In genomic region chr12:12505544-12506501, GRCh38 we compare ENCODE assay signal across 8 cellular contexts. TPM values are rescaled to one million over a fixed set of nuclear protein-coding genes. Genes with fewer than 3 reads are reported as not detected.
DNase-seq lines count a peak whose midpoint lies in the region; ATAC-seq, FAIRE-seq and TF ChIP-seq lines count a peak whose summit lies in the region.

No MANE protein-coding gene starts in this region.

- H3K27ac Mint-ChIP-seq in Caco-2 (ENCODE audit: unreplicated experiment), result peak overlapping the region; percentile 19

- TF ChIP-seq POLR2A in K562 (conservative IDR thresholded peaks at IDR 0.05), result no peak

- peaks cover 40% of the 10 kb centered on the region for H3K36me3 Mint-ChIP-seq in Caco-2 (ENCODE audit: insufficient read depth, unreplicated experiment)

- 0 out of 3 replicates have a peak overlapping the region, but pooled peaks have one; percentile 9 for H3K27ac ChIP-seq in K562 (ENCODE audit: extremely low read depth, low read depth, low read length)
- H3K27ac ChIP-seq in tibial artery, result peak overlapping the region; percentile 61 to 68

- DNase-seq in Caco-2 (peak in 1 of 2 experiments; percentile 36), K562 (ENCODE audit: extremely low read depth in 1 of 4, low spot score in 3 of 4) (peak; percentile 21 to 35 (median 27)), left kidney (ENCODE audit: low read depth, low spot score) (peak; percentile 66), tibial artery (no peak), HK-2 (ENCODE audit: unreplicated experiment) (no peak), NCI-H1417 (lab: John Stamatoyannopoulos, UW) (no peak)

- peaks cover 40% of the 10 kb centered on the region for H3K4me1 Mint-ChIP-seq in Caco-2 (ENCODE audit: low read depth, unreplicated experiment)

- in situ Hi-C loops in K562 (cut with MboI), result no loop called here

- no TSS peak for BruUV-seq in Caco-2 (replicated peaks; lab: Mats Ljungman, UMichigan)
- no TSS peak for BruUV-seq in K562 (replicated peaks; lab: Mats Ljungman, UMichigan)

- H3K9me3 ChIP-seq in Caco-2 (0 out of 2 replicates have a peak, but pooled peaks cover 4% of the 10 kb centered on the region), K562 (replicated peaks; ENCODE audit: control insufficient read depth, insufficient read depth, low read depth, low read length) (no peaks in the 10 kb centered on the region), tibial artery (no peaks in the 10 kb centered on the region)

- peaks cover 19% of the 10 kb centered on the region for H3K79me2 ChIP-seq in K562 (ENCODE audit: control insufficient read depth, insufficient read depth, low read length)

- TF ChIP-seq CTCF in Caco-2 (IDR thresholded peaks at IDR 0.05; ENCODE audit: insufficient read depth in 1 of 2, low read depth in 1 of 2, low read length in 1 of 2, severe bottlenecking in 1 of 2, unreplicated experiment in 1 of 2), result no peak
- TF ChIP-seq CTCF in K562 (IDR thresholded peaks at IDR 0.05 in 2 of 3, conservative IDR thresholded peaks at IDR 0.05 in 1 of 3; ENCODE audit: insufficient read depth in 2 of 3, low read depth in 1 of 3, low read length in 3 of 3), result no peak
- TF ChIP-seq CTCF in tibial artery (IDR thresholded peaks at IDR 0.05), result no peak

- H3K4me1 ChIP-seq in Caco-2 (peaks cover 37% of the 10 kb centered on the region), K562 (replicated peaks in 1 of 2; ENCODE audit: control insufficient read depth in 2 of 2, insufficient read depth in 2 of 2, low read length in 2 of 2) (peaks cover 3 to 18% of the 10 kb centered on the region in 2 experiments; a peak in 3 of 5 replicates), tibial artery (peaks cover 0 to 49% (median 20%) of the 10 kb centered on the region in 4 donors)

- H2AFZ ChIP-seq in K562 (ENCODE audit: low read depth, low read length), result peak overlapping the region; percentile 54

- H3K27me3 ChIP-seq in Caco-2 (replicated peaks; ENCODE audit: control insufficient read depth, insufficient read depth, low read length) (no peaks in the 10 kb centered on the region), K562 (ENCODE audit: control insufficient read depth in 2 of 2, insufficient read depth in 2 of 2, low read length in 2 of 2) (no peaks in the 10 kb centered on the region), tibial artery (no peaks in the 10 kb centered on the region)

- CTCF ChIA-PET in Caco-2 (lab: Charles Lee), result interaction anchor here (0.6 kb wide), 2 partner anchors 116 kb away, joined by 4 read pairs; no protein-coding TSS in a partner anchor
- CTCF ChIA-PET in K562 (lab: Yijun Ruan, JAX; ENCODE audit: low intra/inter-chr PET ratio), result no interaction called here

- no peaks in the 10 kb centered on the region for H3K9me3 Mint-ChIP-seq in Caco-2 (ENCODE audit: unreplicated experiment)

- FAIRE-seq in K562 (lab: Jason Lieb, UNC), result peak; percentile 79

- no peak for TF ChIP-seq RAD21 in K562 (CRISPR knock-in tag; conservative IDR thresholded peaks at IDR 0.05 in 1 of 2, IDR thresholded peaks at IDR 0.05 in 1 of 2)

- 0 out of 4 replicates have a peak overlapping the region, but pooled peaks of 1 of the 2 experiments have one; percentile 19 for H3K9ac ChIP-seq in K562 (ENCODE audit: insufficient read depth in 1 of 2, low read depth in 2 of 2, low read length in 2 of 2)

- POLR2A ChIA-PET in Caco-2 (lab: Charles Lee) (interaction anchor here (0.5 to 0.6 kb wide), 2 partner anchors 14 to 17 kb away, joined by 3 to 4 read pairs; no protein-coding TSS in a partner anchor), K562 (lab: Yijun Ruan, JAX) (interaction anchor here (0.5 to 1.3 kb wide), 6 partner anchors 13 to 220 kb away, joined by 3 to 7 read pairs (median 3); no protein-coding TSS in a partner anchor)

- peak overlapping the region; percentile 62 for H3K4me2 ChIP-seq in K562 (ENCODE audit: insufficient read depth, low read length)

- TF ChIP-seq EP300 in K562 (IDR thresholded peaks at IDR 0.05; ENCODE audit: low read length), result 0 out of 2 replicates have a peak, but pooled peaks have one; percentile 7

- no peaks in the 10 kb centered on the region for H3K27me3 Mint-ChIP-seq in Caco-2 (ENCODE audit: insufficient read depth, unreplicated experiment)

- H3K36me3 ChIP-seq in Caco-2 (ENCODE audit: control insufficient read depth, insufficient read depth, low read length) (no peaks in the 10 kb centered on the region; the same call in 1 of the 2 replicates), K562 (ENCODE audit: control insufficient read depth, insufficient read depth, low read length) (no peaks in the 10 kb centered on the region), tibial artery (no peaks in the 10 kb centered on the region)

- intact Hi-C loops in Caco-2 (cut with micrococcal nuclease; ENCODE audit: unreplicated experiment) (loop anchor here (1.0 to 10.0 kb wide), 3 partner anchors 56 to 149 kb away; partner anchors contain the start of gene DUSP16), K562 (cut with micrococcal nuclease) (no loop called here), tibial artery (cut with DNase I; ENCODE audit: low total_unique reads) (no loop called here)

- peaks cover 4% of the 10 kb centered on the region for H4K20me1 ChIP-seq in K562 (replicated peaks; ENCODE audit: control insufficient read depth, insufficient read depth, low read length)

- 15% methylated on average over 11 of the region's 11 CpGs for WGBS in K562 (ENCODE audit: insufficient coverage, low coverage, missing lambda C conversion rate)

- no peak overlapping the region for H3K4me3 ChIP-seq in Caco-2 (ENCODE audit: low read depth, low read length)
- no peak overlapping the region for H3K4me3 ChIP-seq in K562
- peak overlapping the region; percentile 32 to 38 for H3K4me3 ChIP-seq in tibial artery

- peak overlapping the region; percentile 42 for H3K4me3 Mint-ChIP-seq in Caco-2 (ENCODE audit: unreplicated experiment)

- ATAC-seq in GM19372 (IDR thresholded peaks at IDR 0.05; ENCODE audit: low read depth, unreplicated experiment) (peak; percentile 80), HG03442 (IDR thresholded peaks at IDR 0.05; ENCODE audit: unreplicated experiment) (peak; percentile 55), K562 (peak; percentile 73)

- H3K9me1 ChIP-seq in K562 (ENCODE audit: control insufficient read depth, insufficient read depth, low read length), result no peaks in the 10 kb centered on the region

TF ChIP-seq in K562, 482 proteins besides CTCF, POLR2A, EP300 and RAD21 (continues in another document):
- no peak for TF ChIP-seq COPS2 (conservative IDR thresholded peaks at IDR 0.05)
- TF ChIP-seq ZBTB17 (CRISPR knock-in tag; IDR thresholded peaks at IDR 0.05), result no peak
- TF ChIP-seq BRD4 (IDR thresholded peaks at IDR 0.05), result no peak
- TF ChIP-seq KLF10 (CRISPR knock-in tag; IDR thresholded peaks at IDR 0.05), result no peak
- TF ChIP-seq ZNF23 (CRISPR knock-in tag; IDR thresholded peaks at IDR 0.05), result no peak
- TF ChIP-seq ID3 (CRISPR knock-in tag; IDR thresholded peaks at IDR 0.05), result no peak
- peak; percentile 46; the same call in 1 of the 2 replicates for TF ChIP-seq ID3 (tag; IDR thresholded peaks at IDR 0.05)
- TF ChIP-seq NFIX (CRISPR knock-in tag; IDR thresholded peaks at IDR 0.05; ENCODE audit: low read depth), result no peak
- TF ChIP-seq FOXJ3 (CRISPR knock-in tag; IDR thresholded peaks at IDR 0.05), result no peak
- no peak for TF ChIP-seq ZBTB33 (CRISPR knock-in tag; IDR thresholded peaks at IDR 0.05)
- peak; percentile 75 for TF ChIP-seq FOXJ2 (tag; IDR thresholded peaks at IDR 0.05)
- no peak for TF ChIP-seq ZNF57 (CRISPR knock-in tag; IDR thresholded peaks at IDR 0.05)
- TF ChIP-seq SMARCE1 (IDR thresholded peaks at IDR 0.05), result peak; percentile 31; the same call in 1 of the 2 replicates
- TF ChIP-seq PPARD (CRISPR knock-in tag; IDR thresholded peaks at IDR 0.05), result no peak
- no peak for TF ChIP-seq CCNT2 (IDR thresholded peaks at IDR 0.05; ENCODE audit: borderline replicate concordance, extremely low read depth, insufficient read length, low read depth, low read length)

RNA-seq across cellular contexts. Expression of gene DUSP16, which starts 56.8 kb away (rescaled TPM):
- total RNA-seq in Caco-2 (2022) (63.9 and 76.8 TPM in 2 replicates), K562 (2014; rRNA removed) (4.7 and 5.6 TPM in 2 replicates), K562 (2014; rRNA removed; fragmentation: Illumina TruSeq; extraction: Trizol) (5.7 and 7.1 TPM in 2 replicates), K562 (2015; rRNA removed; fragmentation: Illumina TruSeq; extraction: Trizol) (6.2 and 6.4 TPM in 2 replicates), K562 (2021) (9.2 and 10.1 TPM in 2 replicates)
- 11.4 and 26.0 TPM in 2 replicates for total RNA-seq in K562 (2011; cell fraction: chromatin; rRNA removed; ENCODE audit: low replicate concordance)
- 5.7 and 5.8 TPM in 2 replicates for total RNA-seq in K562 (2011; cell fraction: nucleolus; rRNA removed)
- total RNA-seq in K562 (2011; cell fraction: nucleoplasm; rRNA removed), result 7.7 and 9.8 TPM in 2 replicates
- polyA plus RNA-seq in K562 (2011; rRNA removed) (10.0 and 12.3 TPM in 2 replicates), K562 (2014; fragmentation: Illumina TruSeq; extraction: Trizol) (7.0 and 8.0 TPM in 2 replicates), K562 (2014; fragmentation: Nextera tagmentation; extraction: Ambion mirVana) (1 to 10 TPM in 1 of 2 experiments, under 1 TPM in 1; 0.70 to 1.1 TPM), K562 (2014; rRNA removed) (5.1 and 5.8 TPM in 2 replicates)
- 6.5 and 7.6 TPM in 2 replicates for polyA plus RNA-seq in K562 (2011; cell fraction: cytosol; rRNA removed)
- 4.4 and 7.8 TPM in 2 replicates for polyA plus RNA-seq in K562 (2011; cell fraction: nucleus; rRNA removed)
- polyA plus RNA-seq in K562 (2012), result 4.5 and 5.1 TPM in 2 replicates
- 18.1 and 24.1 TPM in 2 replicates for polyA minus RNA-seq in K562 (2011; rRNA and poly(A)+ RNA removed)
- 9.5 and 10.6 TPM in 2 replicates for polyA minus RNA-seq in K562 (2011; cell fraction: cytosol; rRNA and poly(A)+ RNA removed)
- 3.1 and 7.0 TPM in 2 replicates for polyA minus RNA-seq in K562 (2011; cell fraction: nucleus; rRNA and poly(A)+ RNA removed)

Comparison
In these comparisons a context has a peak if more than half of its experiments do, and no peak if none do; other contexts are left out.
1. DNase-seq: peak in K562 (4 of 4) and left kidney (single experiment); none in tibial artery (0 of 2), HK-2 (single experiment) and NCI-H1417 (0 of 3).
2. H3K4me3 ChIP-seq: peak in tibial artery (2 of 2); none in Caco-2 (single experiment) and K562 (single experiment).
3. Peak in every context shown above with its lines, with median percentiles within 50 percentile points of each other: ATAC-seq.